10 cellular contexts compared by ENCODE assay signal in the genomic region with DNA sequence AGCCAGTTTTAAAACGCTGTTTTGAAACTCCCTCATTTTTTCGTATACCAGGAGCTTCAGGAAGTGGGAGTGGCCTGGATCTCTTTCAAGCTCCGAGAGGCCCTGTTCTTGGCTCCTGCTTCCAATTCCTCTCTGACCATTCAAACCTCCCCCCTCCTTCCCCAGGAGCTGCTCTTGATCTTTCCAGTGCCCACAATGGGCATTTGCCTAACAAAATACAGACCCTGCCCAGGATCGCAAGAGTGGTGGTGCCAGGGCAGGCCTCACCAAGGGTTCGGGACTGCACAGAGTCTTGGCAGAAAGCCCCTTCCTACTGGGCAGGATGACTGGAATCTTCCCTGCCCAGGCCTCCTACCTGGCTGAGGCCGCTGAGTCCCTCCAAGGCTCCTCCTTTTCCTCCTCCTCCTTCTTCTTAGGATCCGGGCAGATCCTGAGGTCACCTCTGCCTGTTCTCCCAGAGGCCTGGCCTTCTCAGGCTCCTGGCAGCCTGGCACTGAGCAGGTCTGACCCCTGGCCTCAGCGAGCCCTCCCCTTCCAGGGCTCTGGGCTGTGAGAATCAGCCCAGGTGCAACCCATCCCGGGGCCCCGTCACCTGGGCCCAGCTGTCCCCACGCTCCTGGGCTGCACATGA. TPM values are rescaled to one million over a fixed set of nuclear protein-coding genes. Genes with fewer than 3 reads are reported as not detected.
A peak's percentile ranks its signal among the peaks of the same experiment; 100 is the strongest.
DNase-seq lines count a peak whose midpoint lies in the region; ATAC-seq and TF ChIP-seq lines count a peak whose summit lies in the region.
"Had no signal": no experiment of that assay in that cellular context is flagged by ENCODE, and none has a peak within 500 bp of the region (broad histone marks: within the 10 kb centered on the region; RNA-seq: fewer than 3 reads in every experiment).

No MANE protein-coding gene starts in this region.

- DNase-seq in GM23248 (peak; percentile 45), NOMO-1 treated with dmso at 0.1 percent for 144 hours (lab: John Stamatoyannopoulos, UW; ENCODE audit: unreplicated experiment) (peak; percentile 24), head of caudate nucleus (peak in 23 of 42 donors; percentile 9 to 70 (median 30)), putamen (ENCODE audit: low spot score) (peak; percentile 29), coronary artery (ENCODE audit: low spot score) (no peak)
- no peak for DNase-seq in stimulated activated naive B cell treated with anti-CD40 and anti-IgM and Interleukin-4, amounts not matched to agents 10 μg/mL and 1 μg/mL and 100 μg/mL, for 72 hours
- no peak for DNase-seq in activated CD8-positive, alpha-beta T cell treated with anti-CD3 and anti-CD28 coated beads for 36 hours
- DNase-seq: activated B cell treated with CpG ODN at 0.5 μM for 24 hours; naive thymus-derived CD4-positive, alpha-beta T cell had no signal

- H3K9me3 ChIP-seq in GM23248 (ENCODE audit: low read depth), result no peaks in the 10 kb centered on the region

- H3K27ac ChIP-seq in GM23248 (no peak overlapping the region), coronary artery (no peak overlapping the region)

- no peak overlapping the region for H3K9ac ChIP-seq in GM23248

- intact Hi-C loops in head of caudate nucleus (cut with DNase I), result no loop called here
- intact Hi-C loops in activated CD8-positive, alpha-beta T cell treated with anti-CD3 and anti-CD28 coated beads for 36 hours (cut with micrococcal nuclease), result no loop called here

- H3K79me2 ChIP-seq in GM23248 (ENCODE audit: insufficient read depth), result no peaks in the 10 kb centered on the region

- H3K36me3 Mint-ChIP-seq in stimulated activated naive B cell treated with anti-CD40 and anti-IgM and Interleukin-4, amounts not matched to agents 10 μg/mL and 1 μg/mL and 100 μg/mL, for 72 hours, result no peaks in the 10 kb centered on the region
- H3K36me3 Mint-ChIP-seq in activated CD8-positive, alpha-beta T cell treated with anti-CD3 and anti-CD28 coated beads for 36 hours (ENCODE audit: low read depth), result no peaks in the 10 kb centered on the region
- H3K36me3 Mint-ChIP-seq: naive thymus-derived CD4-positive, alpha-beta T cell had no signal

- no peaks in the 10 kb centered on the region for H4K20me1 ChIP-seq in GM23248 (ENCODE audit: insufficient read depth)

- POLR2A ChIA-PET in activated CD8-positive, alpha-beta T cell treated with anti-CD3 and anti-CD28 coated beads for 36 hours (lab: Charles Lee), result no interaction called here

- H3K36me3 ChIP-seq in GM23248 (ENCODE audit: low read depth), result no peaks in the 10 kb centered on the region

- H3F3A ChIP-seq in GM23248 (ENCODE audit: insufficient read depth), result no peaks in the 10 kb centered on the region

- no peaks in the 10 kb centered on the region for H3K4me1 ChIP-seq in GM23248 (ENCODE audit: insufficient read depth)

- in situ Hi-C loops in GM23248 (cut with MboI), result no loop called here

- peaks cover 4 to 5% of the 10 kb centered on the region in 2 donors for H3K27me3 Mint-ChIP-seq in stimulated activated naive B cell treated with anti-CD40 and anti-IgM and Interleukin-4, amounts not matched to agents 10 μg/mL and 1 μg/mL and 100 μg/mL, for 72 hours
- H3K27me3 Mint-ChIP-seq in activated CD8-positive, alpha-beta T cell treated with anti-CD3 and anti-CD28 coated beads for 36 hours, result no peaks in the 10 kb centered on the region

- peaks cover 4 to 6% of the 10 kb centered on the region in 2 donors for H3K9me3 Mint-ChIP-seq in stimulated activated naive B cell treated with anti-CD40 and anti-IgM and Interleukin-4, amounts not matched to agents 10 μg/mL and 1 μg/mL and 100 μg/mL, for 72 hours
- H3K9me3 Mint-ChIP-seq in activated CD8-positive, alpha-beta T cell treated with anti-CD3 and anti-CD28 coated beads for 36 hours, result peaks cover 2% of the 10 kb centered on the region

- no peaks in the 10 kb centered on the region for H3K4me1 Mint-ChIP-seq in stimulated activated naive B cell treated with anti-CD40 and anti-IgM and Interleukin-4, amounts not matched to agents 10 μg/mL and 1 μg/mL and 100 μg/mL, for 72 hours
- no peaks in the 10 kb centered on the region for H3K4me1 Mint-ChIP-seq in activated CD8-positive, alpha-beta T cell treated with anti-CD3 and anti-CD28 coated beads for 36 hours (ENCODE audit: low read depth)
- H3K4me1 Mint-ChIP-seq: activated B cell treated with CpG ODN at 0.5 μM for 24 hours; naive thymus-derived CD4-positive, alpha-beta T cell had no signal

- no peaks in the 10 kb centered on the region for H3K9me2 ChIP-seq in GM23248 (ENCODE audit: insufficient read depth)

- no peak for ATAC-seq in stimulated activated naive B cell treated with anti-CD40 and anti-IgM and Interleukin-4, amounts not matched to agents 10 μg/mL and 1 μg/mL and 100 μg/mL, for 72 hours (replicated peaks)
- ATAC-seq in GM21528 (IDR thresholded peaks at IDR 0.05; ENCODE audit: low FRiP score, unreplicated experiment), result no peak
- ATAC-seq in activated CD8-positive, alpha-beta T cell treated with anti-CD3 and anti-CD28 coated beads for 36 hours, result no peak
- ATAC-seq: naive thymus-derived CD4-positive, alpha-beta T cell had no signal

- H3K4me3 Mint-ChIP-seq in stimulated activated naive B cell treated with anti-CD40 and anti-IgM and Interleukin-4, amounts not matched to agents 10 μg/mL and 1 μg/mL and 100 μg/mL, for 72 hours, result no peak overlapping the region
- H3K4me3 Mint-ChIP-seq in activated CD8-positive, alpha-beta T cell treated with anti-CD3 and anti-CD28 coated beads for 36 hours, result no peak overlapping the region
- H3K4me3 Mint-ChIP-seq: activated B cell treated with CpG ODN at 0.5 μM for 24 hours; naive thymus-derived CD4-positive, alpha-beta T cell had no signal

- H2AFZ ChIP-seq in GM23248, result no peak overlapping the region

- CTCF ChIA-PET in activated CD8-positive, alpha-beta T cell treated with anti-CD3 and anti-CD28 coated beads for 36 hours (lab: Charles Lee), result no interaction called here

- H3K4me3 ChIP-seq in GM23248 (no peak overlapping the region), coronary artery (no peak overlapping the region)

- no peak overlapping the region for H3K27ac Mint-ChIP-seq in stimulated activated naive B cell treated with anti-CD40 and anti-IgM and Interleukin-4, amounts not matched to agents 10 μg/mL and 1 μg/mL and 100 μg/mL, for 72 hours
- H3K27ac Mint-ChIP-seq in activated CD8-positive, alpha-beta T cell treated with anti-CD3 and anti-CD28 coated beads for 36 hours, result no peak overlapping the region
- H3K27ac Mint-ChIP-seq: activated B cell treated with CpG ODN at 0.5 μM for 24 hours had no signal

- WGBS in GM23248 (ENCODE audit: low coverage in 1 of 2, low lambda C conversion rate in 2 of 2, missing lambda C conversion rate in 2 of 2), 2 experiments, result 29 to 30% methylated on average over 10 to 11 of the region's 11 CpGs

- no peak for TF ChIP-seq CTCF in coronary artery (IDR thresholded peaks at IDR 0.05)
- no peak for TF ChIP-seq CTCF in activated CD8-positive, alpha-beta T cell treated with anti-CD3 and anti-CD28 coated beads for 36 hours (IDR thresholded peaks at IDR 0.05)

- H3K4me2 ChIP-seq in GM23248 (ENCODE audit: unreplicated experiment), result no peak overlapping the region

- H3K27me3 ChIP-seq in GM23248 (replicated peaks; ENCODE audit: insufficient read depth), result no peaks in the 10 kb centered on the region

RNA-seq across cellular contexts. Expression of a gene that starts 46.9 kb away (rescaled TPM):
- not detected in 2 replicates for total RNA-seq in GM23248 (2014; rRNA removed; shearing (Covaris generic))
- not detected in 2 replicates for polyA plus RNA-seq in GM23248 (2016; fragmentation: Nextera tagmentation; extraction: Ambion mirVana)
- not detected for total RNA-seq in activated CD8-positive, alpha-beta T cell treated with anti-CD3 and anti-CD28 coated beads for 36 hours
- total RNA-seq: activated B cell treated with CpG ODN at 0.5 μM for 24 hours; naive thymus-derived CD4-positive, alpha-beta T cell had no signal
- polyA plus RNA-seq: naive thymus-derived CD4-positive, alpha-beta T cell had no signal

Comparison
In these comparisons a context has a peak if more than half of its experiments do, and no peak if none do; other contexts are left out.
1. DNase-seq: peak in GM23248 (single experiment), NOMO-1 treated with dmso at 0.1 percent for 144 hours (single experiment), head of caudate nucleus (23 of 42) and putamen (single experiment); none in stimulated activated naive B cell treated with anti-CD40 and anti-IgM and Interleukin-4, amounts not matched to agents 10 μg/mL and 1 μg/mL and 100 μg/mL, for 72 hours (single experiment), coronary artery (single experiment) and activated CD8-positive, alpha-beta T cell treated with anti-CD3 and anti-CD28 coated beads for 36 hours (single experiment).